In genomic region chr1:226109829-226110248, GRCh38 we compare ENCODE assay signal across 8 cellular contexts. TPM values are rescaled to one million over a fixed set of nuclear protein-coding genes. Genes with fewer than 3 reads are reported as not detected.
DNase-seq lines count a peak whose midpoint lies in the region; ATAC-seq and TF ChIP-seq lines count a peak whose summit lies in the region.

No MANE protein-coding gene starts in this region.

- in situ Hi-C loops in KBM-7 (cut with MboI; ENCODE audit: low pct_unique_long_range_greater_than_20kb, low sequenced_read_pairs), result no loop called here

- POLR2A ChIA-PET in naive thymus-derived CD8-positive, alpha-beta T cell (lab: Charles Lee), result interaction anchor here (0.8 to 4.9 kb wide), 13 partner anchors 9 to 224 kb away, joined by 3 to 55 read pairs (median 7); partner anchors contain the start of genes H3-3A and SDE2

- H3K27ac Mint-ChIP-seq in naive thymus-derived CD8-positive, alpha-beta T cell, result peak overlapping the region; percentile 79 to 96 (median 90)

- no peak for TF ChIP-seq CTCF in fibroblast of lung (conservative IDR thresholded peaks at IDR 0.05 in 1 of 2, IDR thresholded peaks at IDR 0.05 in 1 of 2; ENCODE audit: low read depth in 1 of 2, low read length in 2 of 2)

- H3K9me3 Mint-ChIP-seq in naive thymus-derived CD8-positive, alpha-beta T cell, result no peaks in the 10 kb centered on the region

- peak overlapping the region; percentile 87 to 96 (median 92) for H3K4me3 Mint-ChIP-seq in naive thymus-derived CD8-positive, alpha-beta T cell

- no peaks in the 10 kb centered on the region for H3K36me3 Mint-ChIP-seq in naive thymus-derived CD8-positive, alpha-beta T cell

- H3K9ac ChIP-seq in fibroblast of lung (ENCODE audit: insufficient read depth, low read length), result peak overlapping the region; percentile 62

- H3K79me2 ChIP-seq in fibroblast of lung (ENCODE audit: control insufficient read depth, insufficient read depth, low read length), result no peaks in the 10 kb centered on the region

- DNase-seq in DMS114 treated with DMSO at 0.1 percent for 48 hours (lab: John Stamatoyannopoulos, UW; ENCODE audit: unreplicated experiment), result peak; percentile 76
- DNase-seq in KBM-7, result peak; percentile 87
- peak; percentile 90 for DNase-seq in RKO (ENCODE audit: low spot score)
- peak; percentile 29 to 67 for DNase-seq in activated T-helper 1 cell treated with anti-CD3 and anti-CD28 coated beads, Interleukin-2, amount 50 U/mL, for 16 hours (ENCODE audit: low read depth in 1 of 2, low spot score in 1 of 2)
- DNase-seq in fibroblast of lung (ENCODE audit: low read depth in 2 of 2), result peak; percentile 69 to 80
- peak; percentile 41 to 86 (median 74) for DNase-seq in naive thymus-derived CD8-positive, alpha-beta T cell
- DNase-seq in stimulated activated naive CD4-positive, alpha-beta T cell treated with Interleukin-2 at 50 U/mL for 16 hours (lab: John Stamatoyannopoulos, UW), result peak; percentile 75

- peak overlapping the region; percentile 90 for H3K4me2 ChIP-seq in fibroblast of lung (ENCODE audit: extremely low read depth, insufficient read depth, low read length)

- H3K36me3 ChIP-seq in fibroblast of lung (ENCODE audit: control insufficient read depth, insufficient read depth, low read length), result no peaks in the 10 kb centered on the region

- H3K27ac ChIP-seq in fibroblast of lung (ENCODE audit: insufficient read depth, low read length), result peak overlapping the region; percentile 85

- H3K27me3 Mint-ChIP-seq in naive thymus-derived CD8-positive, alpha-beta T cell, result no peaks in the 10 kb centered on the region

- peak; percentile 74 for ATAC-seq in GM21529 (IDR thresholded peaks at IDR 0.05; ENCODE audit: unreplicated experiment)
- ATAC-seq in naive thymus-derived CD8-positive, alpha-beta T cell, result peak; percentile 81 to 82

- H3K4me1 Mint-ChIP-seq in naive thymus-derived CD8-positive, alpha-beta T cell, result peaks cover 15 to 34% (median 25%) of the 10 kb centered on the region in 4 donors

- H3K9me3 ChIP-seq in fibroblast of lung (ENCODE audit: control insufficient read depth, insufficient read depth, low read depth, low read length), result no peaks in the 10 kb centered on the region

- H3K27me3 ChIP-seq in fibroblast of lung (ENCODE audit: control insufficient read depth, insufficient read depth, low read length), result no peaks in the 10 kb centered on the region

- peak overlapping the region; percentile 93 for H2AFZ ChIP-seq in fibroblast of lung (ENCODE audit: low read length)

- peak overlapping the region; percentile 54 to 62 (median 60) for H3K4me3 ChIP-seq in fibroblast of lung (replicated peaks in 1 of 4; ENCODE audit: control extremely low read depth in 1 of 4, insufficient read depth in 1 of 4, low read depth in 3 of 4, low read length in 4 of 4)

- no peaks in the 10 kb centered on the region for H4K20me1 ChIP-seq in fibroblast of lung (ENCODE audit: control insufficient read depth, extremely low read depth, insufficient read depth, low read length)

- H3K4me1 ChIP-seq in fibroblast of lung (ENCODE audit: control insufficient read depth, extremely low read depth, insufficient read depth, low read length), result peaks cover 7% of the 10 kb centered on the region

RNA-seq across cellular contexts. Expression of gene H3-3A, which starts 47.3 kb away (rescaled TPM):
- 86.2 and 105 TPM in 2 replicates for total RNA-seq in fibroblast of lung
- polyA plus RNA-seq in fibroblast of lung, result 285 and 312 TPM in 2 replicates
- 315 and 365 TPM in 2 replicates for polyA plus RNA-seq in fibroblast of lung (2012)
- 0.37 and 8.7 TPM in 2 replicates for polyA minus RNA-seq in fibroblast of lung (ENCODE audit: low replicate concordance)
- total RNA-seq in naive thymus-derived CD8-positive, alpha-beta T cell, result 100 to 1,000 TPM; 440 to 444 TPM
- polyA plus RNA-seq in naive thymus-derived CD8-positive, alpha-beta T cell, result 100 to 1,000 TPM; 736 to 904 (median 888) TPM

Comparison
In these comparisons a context has a peak if more than half of its experiments do, and no peak if none do; other contexts are left out.
1. Peak in every context shown above with its lines: DNase-seq, ATAC-seq, H3K4me3 ChIP-seq and H3K27ac ChIP-seq.